13 cellular contexts compared by ENCODE assay signal in the genomic region with DNA sequence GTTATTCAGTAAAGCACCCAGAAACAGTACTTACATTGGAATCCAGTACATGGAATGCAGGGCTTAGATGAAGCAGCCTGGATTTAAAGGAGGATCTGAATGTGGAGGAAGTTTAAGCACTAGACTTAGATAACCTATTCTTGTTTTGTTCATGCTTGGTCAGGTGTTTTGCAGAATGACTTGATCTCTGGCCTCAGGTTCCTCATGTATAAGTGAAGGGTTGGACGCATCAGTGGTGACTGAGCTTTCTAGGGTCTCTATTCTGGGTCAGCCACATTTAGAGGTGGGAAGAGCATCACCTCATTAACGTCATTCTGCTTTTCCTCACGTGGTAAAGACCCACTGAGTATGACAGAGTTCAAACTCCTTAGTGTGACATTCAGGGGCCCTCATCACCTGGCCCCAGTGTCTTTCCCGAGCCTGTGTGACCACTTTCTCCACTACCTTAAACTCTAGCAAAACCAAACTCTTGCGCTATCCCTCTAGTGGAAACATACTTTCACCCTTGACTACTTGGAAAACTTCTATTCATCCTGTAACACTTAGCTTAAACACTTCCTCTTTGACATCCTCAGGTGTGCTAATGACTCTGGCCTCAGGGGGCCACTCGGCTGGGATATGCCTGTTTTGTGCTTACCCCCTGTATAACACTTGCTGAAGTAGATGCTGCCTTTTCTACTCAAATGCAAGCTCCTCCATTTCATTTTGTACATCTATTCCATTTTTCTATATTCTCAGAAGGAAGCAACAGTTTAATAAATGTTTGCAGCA. TPM values are rescaled to one million over a fixed set of nuclear protein-coding genes. Genes with fewer than 3 reads are reported as not detected.
DNase-seq lines count a peak whose midpoint lies in the region; ATAC-seq and TF ChIP-seq lines count a peak whose summit lies in the region.
"Had no signal": no experiment of that assay in that cellular context is flagged by ENCODE, and none has a peak within 500 bp of the region (broad histone marks: within the 10 kb centered on the region; RNA-seq: fewer than 3 reads in every experiment).

No MANE protein-coding gene starts in this region.

- no peak overlapping the region for H3K27ac ChIP-seq in mammary epithelial cell (ENCODE audit: insufficient read depth, low read depth, low read length)
- no peak overlapping the region for H3K27ac ChIP-seq in breast epithelium
- peak overlapping the region in 57 of 59 donors; percentile 37 to 94 (median 81) for H3K27ac ChIP-seq in dorsolateral prefrontal cortex
- H3K27ac ChIP-seq in SK-N-SH (ENCODE audit: low read depth in 2 of 2, low read length in 1 of 2): no peak overlapping the region
- H3K27ac ChIP-seq: psoas muscle had no signal

- intact Hi-C loops in mammary epithelial cell (cut with micrococcal nuclease) (loop anchor here (5.0 kb wide), 1 partner anchor 152 kb away; no protein-coding TSS in a partner anchor), breast epithelium (cut with DNase I; ENCODE audit: low total_unique reads) (no loop called here), dorsolateral prefrontal cortex (cut with DNase I) (loop anchor here in 1 of 2 donors (5.0 kb wide), 1 partner anchor 202 kb away; no protein-coding TSS in a partner anchor)

- H3K4me3 Mint-ChIP-seq in type B pancreatic cell: peak overlapping the region; percentile 81
- H3K4me3 Mint-ChIP-seq: activated CD4-positive, alpha-beta memory T cell treated with anti-CD3 and anti-CD28 coated beads, Interleukin-2, amount 10 ng/mL, durations not matched to agents 7 days and 5 days; activated naive CD4-positive, alpha-beta T cell treated with anti-CD3 and anti-CD28 coated beads, Interleukin-2, amount 50 U/mL, for 24 hours; T-cell had no signal

- no peak overlapping the region for H3K4me3 ChIP-seq in mammary epithelial cell (replicated peaks in 1 of 3; ENCODE audit: insufficient read depth in 1 of 3, low read depth in 2 of 3, low read length in 3 of 3)
- peak overlapping the region in 1 of 3 donors; percentile 62 for H3K4me3 ChIP-seq in breast epithelium
- H3K4me3 ChIP-seq in dorsolateral prefrontal cortex: peak overlapping the region in 44 of 59 donors; percentile 38 to 68 (median 54)
- no peak overlapping the region for H3K4me3 ChIP-seq in SK-N-SH (ENCODE audit: low read depth in 2 of 2, low read length in 1 of 2)

- H3K36me3 Mint-ChIP-seq in type B pancreatic cell: peaks cover 4% of the 10 kb centered on the region
- H3K36me3 Mint-ChIP-seq: activated naive CD4-positive, alpha-beta T cell treated with anti-CD3 and anti-CD28 coated beads, Interleukin-2, amount 50 U/mL, for 24 hours; T-cell had no signal

- no peaks in the 10 kb centered on the region for H3F3A ChIP-seq in SK-N-SH (replicated peaks; ENCODE audit: insufficient read depth)

- H3K9ac ChIP-seq in mammary epithelial cell (ENCODE audit: insufficient read depth, low read length) (no peak overlapping the region), SK-N-SH (no peak overlapping the region)

- BruUV-seq in mammary epithelial cell (replicated peaks; lab: Mats Ljungman, UMichigan): no TSS peak

- TF ChIP-seq POLR2A in breast epithelium (IDR thresholded peaks at IDR 0.05): no peak

- H3K27me3 ChIP-seq in mammary epithelial cell (ENCODE audit: insufficient read depth, low read length): peaks cover 2% of the 10 kb centered on the region
- H3K27me3 ChIP-seq in breast epithelium: peaks cover 0 to 6% of the 10 kb centered on the region in 2 donors
- peaks cover 0 to 20% (median 0%) of the 10 kb centered on the region in 45 donors for H3K27me3 ChIP-seq in dorsolateral prefrontal cortex
- no peaks in the 10 kb centered on the region; the same call in 1 of the 2 replicates for H3K27me3 ChIP-seq in SK-N-SH (ENCODE audit: insufficient read depth)

- DNase-seq in mammary epithelial cell (no peak), breast epithelium (ENCODE audit: low spot score in 2 of 2) (no peak), dorsolateral prefrontal cortex (no peak), type B pancreatic cell (ENCODE audit: extremely low spot score, unreplicated experiment) (no peak), NCI-H2196 treated with DMSO at 0.1 percent for 48 hours (lab: John Stamatoyannopoulos, UW; ENCODE audit: unreplicated experiment) (no peak), NCI-H2227 treated with DMSO at 0.1 percent for 48 hours (lab: John Stamatoyannopoulos, UW) (no peak), SK-N-SH (no peak)
- DNase-seq: activated CD4-positive, alpha-beta memory T cell treated with anti-CD3 and anti-CD28 coated beads, Interleukin-2, amount 10 ng/mL, durations not matched to agents 7 days and 5 days; psoas muscle; T-cell had no signal

- H3K79me2 ChIP-seq in mammary epithelial cell (ENCODE audit: insufficient read depth, low read length) (no peaks in the 10 kb centered on the region), SK-N-SH (ENCODE audit: insufficient read depth) (no peaks in the 10 kb centered on the region)

- H3K27me3 Mint-ChIP-seq in type B pancreatic cell: peaks cover 41% of the 10 kb centered on the region

- H2AFZ ChIP-seq in mammary epithelial cell (ENCODE audit: low read depth, low read length) (peak overlapping the region; percentile 37), SK-N-SH (ENCODE audit: low read depth) (no peak overlapping the region)

- H3K4me1 Mint-ChIP-seq in type B pancreatic cell (ENCODE audit: unreplicated experiment): no peaks in the 10 kb centered on the region
- H3K4me1 Mint-ChIP-seq: activated naive CD4-positive, alpha-beta T cell treated with anti-CD3 and anti-CD28 coated beads, Interleukin-2, amount 50 U/mL, for 24 hours had no signal

- CTCF ChIA-PET in mammary epithelial cell (lab: Charles Lee; ENCODE audit: low non-redundant PET) (no interaction called here), SK-N-SH (lab: Yijun Ruan, JAX) (interaction anchor here (0.5 to 1.7 kb wide), 4 partner anchors 15 to 171 kb away, joined by 4 to 5 read pairs (median 4); a partner anchor contains a TSS)

- peaks cover 10% of the 10 kb centered on the region for H3K9me3 Mint-ChIP-seq in type B pancreatic cell
- H3K9me3 Mint-ChIP-seq: activated naive CD4-positive, alpha-beta T cell treated with anti-CD3 and anti-CD28 coated beads, Interleukin-2, amount 50 U/mL, for 24 hours had no signal

- POLR2A ChIA-PET in SK-N-SH (lab: Yijun Ruan, JAX): no interaction called here

- TF ChIP-seq CTCF in mammary epithelial cell (conservative IDR thresholded peaks at IDR 0.05 in 1 of 2, IDR thresholded peaks at IDR 0.05 in 1 of 2; ENCODE audit: extremely low read depth in 1 of 2, insufficient read depth in 1 of 2, low read depth in 1 of 2, low read length in 2 of 2) (no peak), breast epithelium (IDR thresholded peaks at IDR 0.05) (no peak), dorsolateral prefrontal cortex (IDR thresholded peaks at IDR 0.05 in 54 of 56, conservative IDR thresholded peaks at IDR 0.05 in 2 of 56; ENCODE audit: low read depth in 1 of 56, partially characterized antibody in 56 of 56) (no peak), type B pancreatic cell (conservative IDR thresholded peaks at IDR 0.05) (no peak), SK-N-SH (IDR thresholded peaks at IDR 0.05) (no peak)

- H3K9me3 ChIP-seq in mammary epithelial cell (replicated peaks; ENCODE audit: insufficient read depth, low read length) (no peaks in the 10 kb centered on the region), breast epithelium (peaks cover 0 to 10% of the 10 kb centered on the region in 2 donors), SK-N-SH (no peaks in the 10 kb centered on the region)
- H3K9me3 ChIP-seq: psoas muscle had no signal

- H4K20me1 ChIP-seq in mammary epithelial cell (ENCODE audit: insufficient read depth, low read length) (no peaks in the 10 kb centered on the region), SK-N-SH (ENCODE audit: insufficient read depth) (no peaks in the 10 kb centered on the region)

- H3K4me2 ChIP-seq in mammary epithelial cell (ENCODE audit: insufficient read depth, low read depth, low read length) (no peak overlapping the region), SK-N-SH (no peak overlapping the region)

- TF ChIP-seq EP300 in SK-N-SH (IDR thresholded peaks at IDR 0.05; ENCODE audit: borderline replicate concordance in 1 of 2, low read depth in 1 of 2, low read length in 1 of 2): no peak

- no peak overlapping the region for H3K27ac Mint-ChIP-seq in type B pancreatic cell
- H3K27ac Mint-ChIP-seq: activated CD4-positive, alpha-beta memory T cell treated with anti-CD3 and anti-CD28 coated beads, Interleukin-2, amount 10 ng/mL, durations not matched to agents 7 days and 5 days; activated naive CD4-positive, alpha-beta T cell treated with anti-CD3 and anti-CD28 coated beads, Interleukin-2, amount 50 U/mL, for 24 hours; T-cell had no signal

- peak; percentile 16 for ATAC-seq in HG03064 (IDR thresholded peaks at IDR 0.05; ENCODE audit: low read depth, unreplicated experiment)
- ATAC-seq: psoas muscle, T-cell had no signal

- H3K4me1 ChIP-seq in mammary epithelial cell (ENCODE audit: insufficient read depth, low read length) (no peaks in the 10 kb centered on the region), breast epithelium (no peaks in the 10 kb centered on the region), SK-N-SH (ENCODE audit: control insufficient read depth in 1 of 2, insufficient read depth in 2 of 2, low read depth in 1 of 2, low read length in 1 of 2) (no peaks in the 10 kb centered on the region)
- H3K4me1 ChIP-seq: psoas muscle had no signal

- dilution Hi-C loops in mammary epithelial cell (cut with HindIII; ENCODE audit: low sequenced_read_pairs): no loop called here

- 65% methylated on average over 6 of the region's 6 CpGs for WGBS in mammary epithelial cell (ENCODE audit: low coverage, missing lambda C conversion rate)
- WGBS in SK-N-SH (ENCODE audit: low lambda C conversion rate): 69% methylated on average over 6 of the region's 6 CpGs

- no peaks in the 10 kb centered on the region for H3K9me2 ChIP-seq in SK-N-SH

- in situ Hi-C loops in mammary epithelial cell (cut with MboI; ENCODE audit: low sequenced_read_pairs in 2 of 2): loop anchor here (25.0 kb wide), 1 partner anchor 837 kb away; no protein-coding TSS in a partner anchor

- H3K36me3 ChIP-seq in mammary epithelial cell (ENCODE audit: insufficient read depth, low read length) (no peaks in the 10 kb centered on the region), breast epithelium (no peaks in the 10 kb centered on the region), SK-N-SH (replicated peaks in 1 of 2; ENCODE audit: control insufficient read depth in 1 of 2, insufficient read depth in 2 of 2, low read length in 1 of 2) (no peaks in the 10 kb centered on the region)

- no peak for TF ChIP-seq RAD21 in SK-N-SH (IDR thresholded peaks at IDR 0.05; ENCODE audit: low read length)

RNA-seq across cellular contexts. Expression of a gene that starts 0.9 kb away (rescaled TPM):
- total RNA-seq in mammary epithelial cell: not detected
- polyA plus RNA-seq in mammary epithelial cell: not detected
- not detected for polyA minus RNA-seq in mammary epithelial cell
- 1 to 10 TPM in 1 of 3 donors, under 1 TPM in 2; under 0.01 to 2.0 (median 0.29) TPM for total RNA-seq in breast epithelium
- total RNA-seq in dorsolateral prefrontal cortex: 10 to 100 TPM in 118 of 120 experiments, 1 to 10 TPM in 2; 8.1 to 45.1 (median 31.0) TPM
- 0.24 and 0.29 TPM in 2 replicates for total RNA-seq in type B pancreatic cell (ENCODE audit: low replicate concordance)
- not detected in 2 replicates for polyA plus RNA-seq in SK-N-SH (2012; rRNA removed)
- polyA plus RNA-seq in SK-N-SH (2012; cell fraction: cytosol; rRNA removed): 0.01 and 0.03 TPM in 2 replicates
- polyA plus RNA-seq in SK-N-SH (2012; cell fraction: nucleus; rRNA removed): 0.01 TPM in 1 of 2 replicates, not detected in the other
- total RNA-seq: dermis microvascular lymphatic vessel endothelial cell had no signal

RNA-seq across cellular contexts. Expression of a gene that starts 58.4 kb away (rescaled TPM):
- total RNA-seq in mammary epithelial cell (10 to 100 TPM; 22.5 to 57.0 TPM), breast epithelium (10 to 100 TPM; 17.8 to 40.1 (median 38.0) TPM), dorsolateral prefrontal cortex (10 to 100 TPM in 118 of 120 experiments, 1 to 10 TPM in 2; 5.2 to 48.1 (median 22.9) TPM), type B pancreatic cell (ENCODE audit: low replicate concordance) (17.3 and 25.8 TPM in 2 replicates)
- polyA plus RNA-seq in mammary epithelial cell (21.1 TPM), SK-N-SH (2012; rRNA removed) (57.2 and 81.9 TPM in 2 replicates)
- polyA minus RNA-seq in mammary epithelial cell: 19.8 TPM
- polyA plus RNA-seq in SK-N-SH (2012; cell fraction: cytosol; rRNA removed): 76.0 and 85.5 TPM in 2 replicates
- polyA plus RNA-seq in SK-N-SH (2012; cell fraction: nucleus; rRNA removed): 23.1 and 68.0 TPM in 2 replicates

RNA-seq across cellular contexts. Expression of a gene that starts 58.5 kb away (rescaled TPM):
- total RNA-seq in mammary epithelial cell: 10 to 100 TPM; 14.0 to 23.2 TPM
- 13.2 TPM for polyA plus RNA-seq in mammary epithelial cell
- 18.5 TPM for polyA minus RNA-seq in mammary epithelial cell
- total RNA-seq in breast epithelium: 10 to 100 TPM; 15.5 to 17.9 (median 16.1) TPM
- total RNA-seq in dorsolateral prefrontal cortex: 10 to 100 TPM; 12.1 to 31.0 (median 20.4) TPM
- 11.0 and 12.7 TPM in 2 replicates for total RNA-seq in type B pancreatic cell (ENCODE audit: low replicate concordance)
- polyA plus RNA-seq in SK-N-SH (2012; rRNA removed): 9.2 and 12.0 TPM in 2 replicates
- polyA plus RNA-seq in SK-N-SH (2012; cell fraction: cytosol; rRNA removed): 15.3 and 18.9 TPM in 2 replicates
- polyA plus RNA-seq in SK-N-SH (2012; cell fraction: nucleus; rRNA removed): 5.6 and 10.0 TPM in 2 replicates

Comparison
In these comparisons a context has a peak if more than half of its experiments do, and no peak if none do; other contexts are left out.
1. H3K27ac ChIP-seq: peak in dorsolateral prefrontal cortex (57 of 59); none in mammary epithelial cell (single experiment), breast epithelium (0 of 2) and SK-N-SH (0 of 2).
2. H3K4me3 ChIP-seq: peak in dorsolateral prefrontal cortex (44 of 59); none in mammary epithelial cell (0 of 3) and SK-N-SH (0 of 2).